15 cellular contexts compared by ENCODE assay signal in genomic region chr12:43333650-43334043, GRCh38.
DNase-seq lines count a peak whose midpoint lies in the region; ATAC-seq and TF ChIP-seq lines count a peak whose summit lies in the region.
"Had no signal": no experiment of that assay in that cellular context is flagged by ENCODE, and none has a peak within 500 bp of the region (broad histone marks: within the 10 kb centered on the region; RNA-seq: fewer than 3 reads in every experiment).

No MANE protein-coding gene starts in this region.

- H3K9me1 ChIP-seq in IMR-90 (ENCODE audit: insufficient read depth, low read length), result peaks cover 4% of the 10 kb centered on the region; the same call in 1 of the 2 replicates

- TF ChIP-seq RAD21 in IMR-90 (IDR thresholded peaks at IDR 0.05; ENCODE audit: low read length), result no peak

- H3K79me2 ChIP-seq in osteoblast (ENCODE audit: insufficient read depth, low read length), result no peaks in the 10 kb centered on the region

- no peak overlapping the region for H2AK5ac ChIP-seq in IMR-90 (ENCODE audit: low read depth, low read length)

- H3K27ac ChIP-seq in IMR-90 (ENCODE audit: insufficient read depth, low read length), result no peak overlapping the region
- H3K27ac ChIP-seq in osteoblast (ENCODE audit: low read depth, low read length), result peak overlapping the region; percentile 25
- H3K27ac ChIP-seq: 22Rv1, BLaER1 had no signal

- no peak overlapping the region; the same call in 1 of the 2 replicates for H3K9ac ChIP-seq in IMR-90 (ENCODE audit: low read depth, low read length)
- H3K9ac ChIP-seq: BLaER1 had no signal

- peak overlapping the region; percentile 79 for H2BK120ac ChIP-seq in IMR-90 (ENCODE audit: low read depth, low read length)

- peak overlapping the region; percentile 38; the same call in 1 of the 2 replicates for H3K23ac ChIP-seq in IMR-90 (ENCODE audit: low read depth, low read length)

- peak overlapping the region; percentile 66; the same call in 1 of the 2 replicates for H3K4ac ChIP-seq in IMR-90 (ENCODE audit: low read depth, low read length)

- H3K9me3 ChIP-seq in IMR-90 (ENCODE audit: control insufficient read depth, insufficient read depth, low read length) (peaks cover 3% of the 10 kb centered on the region), osteoblast (ENCODE audit: low read depth, low read length) (no peaks in the 10 kb centered on the region)
- H3K9me3 ChIP-seq: BLaER1, Caco-2 had no signal

- TF ChIP-seq POLR2A in IMR-90 (IDR thresholded peaks at IDR 0.05; ENCODE audit: low read depth, low read length), result no peak

- H3K4me3 ChIP-seq in IMR-90 (ENCODE audit: insufficient read depth, low read depth, low read length) (no peak overlapping the region), osteoblast (ENCODE audit: insufficient read depth, low read length) (no peak overlapping the region)
- H3K4me3 ChIP-seq: BLaER1 had no signal

- no peak overlapping the region for H2BK15ac ChIP-seq in IMR-90 (ENCODE audit: low read depth, low read length)

- peaks cover 7% of the 10 kb centered on the region for H3K4me1 ChIP-seq in IMR-90 (ENCODE audit: control insufficient read depth, insufficient read depth, low read length)
- H3K4me1 ChIP-seq in osteoblast (ENCODE audit: insufficient read depth, low read length), result peaks cover 76% of the 10 kb centered on the region

- H4K20me1 ChIP-seq in IMR-90 (ENCODE audit: insufficient read depth, low read length) (no peaks in the 10 kb centered on the region), osteoblast (ENCODE audit: insufficient read depth, low read length) (no peaks in the 10 kb centered on the region)
- H4K20me1 ChIP-seq: BLaER1 had no signal

- dilution Hi-C loops in IMR-90 (cut with HindIII; ENCODE audit: low sequenced_read_pairs, unreplicated experiment), result no loop called here

- H4K8ac ChIP-seq in IMR-90 (ENCODE audit: low read depth in 2 of 2, low read length in 2 of 2), result peak overlapping the region in 1 of 2 experiments; percentile 59; a peak in 1 of 4 replicates

- H2BK5ac ChIP-seq in IMR-90 (ENCODE audit: low read depth, low read length, poor library complexity, severe bottlenecking), result peak overlapping the region; percentile 93

- POLR2A ChIA-PET in IMR-90 (lab: Charles Lee; ENCODE audit: unreplicated experiment), result interaction anchor here (0.5 kb wide), 1 partner anchor 471 kb away, joined by 3 read pairs; no protein-coding TSS in a partner anchor

- in situ Hi-C loops in IMR-90 (cut with MboI; ENCODE audit: low sequenced_read_pairs), result loop anchor here (5.0 to 10.0 kb wide), 2 partner anchors 51 to 749 kb away; partner anchors contain the start of gene PRICKLE1

- peak overlapping the region; percentile 6; the same call in 1 of the 2 replicates for H4K91ac ChIP-seq in IMR-90 (ENCODE audit: insufficient read depth, low read depth, low read length)

- CTCF ChIA-PET in IMR-90 (lab: Yijun Ruan, JAX), result no interaction called here

- peak overlapping the region; percentile 84; the same call in 1 of the 2 replicates for H4K5ac ChIP-seq in IMR-90 (ENCODE audit: low read depth, low read length)

- no peaks in the 10 kb centered on the region for H3K79me1 ChIP-seq in IMR-90 (ENCODE audit: low read depth in 1 of 2, low read length in 2 of 2)

- H3K18ac ChIP-seq in IMR-90 (ENCODE audit: low read depth, low read length), result peak overlapping the region; percentile 93; the same call in 1 of the 2 replicates

- no CpG with 5 or more reads among the region's 2 CpGs for WGBS in IMR-90 (ENCODE audit: extremely low coverage in 2 of 2, insufficient read length in 1 of 2), 2 experiments

- H2BK20ac ChIP-seq in IMR-90 (ENCODE audit: low read depth, low read length), result peak overlapping the region; percentile 62; the same call in 1 of the 2 replicates

- H3K4me2 ChIP-seq in IMR-90 (ENCODE audit: low read depth, low read length) (no peak overlapping the region; the same call in 1 of the 2 replicates), osteoblast (ENCODE audit: insufficient read depth, low read length) (no peak overlapping the region)
- H3K4me2 ChIP-seq: BLaER1 had no signal

- H3K27me3 ChIP-seq in IMR-90 (ENCODE audit: control insufficient read depth, insufficient read depth, low read length) (no peaks in the 10 kb centered on the region), osteoblast (ENCODE audit: insufficient read depth, low read length) (no peaks in the 10 kb centered on the region)
- H3K27me3 ChIP-seq: BLaER1 had no signal

- H2AK9ac ChIP-seq in IMR-90 (replicated peaks; ENCODE audit: low read depth, low read length, poor library complexity), result no peak overlapping the region

- 0 out of 2 replicates have a peak overlapping the region, but pooled peaks have one; percentile 4 for H3K56ac ChIP-seq in IMR-90 (ENCODE audit: extremely low read depth, insufficient read depth, low read length)

- DNase-seq in NCI-H1417 (lab: John Stamatoyannopoulos, UW) (peak in 2 of 3 experiments; percentile 7 to 72), NCI-H1417 treated with DMSO at 0.1 percent for 48 hours (lab: John Stamatoyannopoulos, UW) (no peak), IMR-90 (no peak), osteoblast (ENCODE audit: insufficient read length, low spot score, missing footprints) (no peak), HuH-7.5 (ENCODE audit: low spot score) (no peak), GM20000 (ENCODE audit: low spot score) (no peak)
- DNase-seq in stimulated activated CD4-positive, alpha-beta T cell treated with anti-CD3 and anti-CD28 coated beads, Interleukin-1b, Interleukin-23, amount 100 ng/mL, for 48 hours, result no peak
- DNase-seq: Caco-2; CD8-positive, alpha-beta memory T cell; GF-D8 had no signal

- no peak for ATAC-seq in IMR-90 (ENCODE audit: low read depth)
- ATAC-seq in SK-N-SH treated with all-trans-retinoic acid at 6 μM for 48 hours, result peak; percentile 17; the same call in 2 of the 3 replicates
- ATAC-seq: HCT116, HepG2 had no signal

- no peak overlapping the region for H2AFZ ChIP-seq in IMR-90 (replicated peaks; ENCODE audit: low read length, poor library complexity)
- H2AFZ ChIP-seq in osteoblast (ENCODE audit: low read length), result no peak overlapping the region

- H3K36me3 ChIP-seq in IMR-90 (ENCODE audit: control insufficient read depth, insufficient read depth, low read length), result no peaks in the 10 kb centered on the region
- H3K36me3 ChIP-seq in osteoblast (ENCODE audit: insufficient read depth, low read length), result no peaks in the 10 kb centered on the region
- H3K36me3 ChIP-seq: BLaER1 had no signal

- intact Hi-C loops in IMR-90 (cut with micrococcal nuclease), result loop anchor here (10.0 kb wide), 4 partner anchors 279 to 999 kb away; no protein-coding TSS in a partner anchor

- H3K14ac ChIP-seq in IMR-90 (replicated peaks; ENCODE audit: low read depth, low read length), result peak overlapping the region; percentile 54; the same call in 1 of the 2 replicates

- BruUV-seq in IMR-90 (replicated peaks; lab: Mats Ljungman, UMichigan), result no TSS peak

- TF ChIP-seq CTCF in IMR-90 (conservative IDR thresholded peaks at IDR 0.05; ENCODE audit: low read depth, low read length) (no peak), osteoblast (IDR thresholded peaks at IDR 0.05; ENCODE audit: extremely low read depth, low read depth, low read length) (no peak), GM20000 (IDR thresholded peaks at IDR 0.05; ENCODE audit: extremely low read depth, missing control alignments) (no peak)

TF ChIP-seq in IMR-90, 13 proteins besides CTCF, POLR2A, EP300 and RAD21 (continues in another document):
- TF ChIP-seq MAZ (IDR thresholded peaks at IDR 0.05; ENCODE audit: borderline replicate concordance, low read depth, low read length), result no peak
- TF ChIP-seq MXI1 (IDR thresholded peaks at IDR 0.05; ENCODE audit: borderline replicate concordance, low read depth, low read length), result no peak
- no peak for TF ChIP-seq MAFK (IDR thresholded peaks at IDR 0.05; ENCODE audit: low read depth, low read length)
- TF ChIP-seq FOS (IDR thresholded peaks at IDR 0.05; ENCODE audit: low read depth, low read length), result no peak
- no peak for TF ChIP-seq CEBPB (IDR thresholded peaks at IDR 0.05; ENCODE audit: low read depth, low read length)
- TF ChIP-seq RFX5 (IDR thresholded peaks at IDR 0.05; ENCODE audit: low read depth, low read length), result no peak
- no peak for TF ChIP-seq NFE2L2 (IDR thresholded peaks at IDR 0.05; ENCODE audit: low read depth, low read length)
- TF ChIP-seq BHLHE40 (IDR thresholded peaks at IDR 0.05; ENCODE audit: low read depth, low read length), result no peak
- no peak for TF ChIP-seq USF2 (IDR thresholded peaks at IDR 0.05; ENCODE audit: low read depth, low read length)
- no peak for TF ChIP-seq SMC3 (IDR thresholded peaks at IDR 0.05; ENCODE audit: low read depth, low read length)
- TF ChIP-seq CHD1 (IDR thresholded peaks at IDR 0.05; ENCODE audit: low read depth, low read length), result no peak

TF ChIP-seq in SK-N-SH treated with all-trans-retinoic acid at 6 μM for 48 hours, 23 proteins besides CTCF, POLR2A, EP300 and RAD21 (continues in another document):
- TF ChIP-seq OSR1 (CRISPR knock-in tag; IDR thresholded peaks at IDR 0.05) (no peak), PATZ1 (CRISPR knock-in tag; IDR thresholded peaks at IDR 0.05; ENCODE audit: borderline replicate concordance) (no peak), ZNF70 (CRISPR knock-in tag; IDR thresholded peaks at IDR 0.05) (no peak), ZFP30 (CRISPR knock-in tag; IDR thresholded peaks at IDR 0.05) (no peak), ARNTL (CRISPR knock-in tag; IDR thresholded peaks at IDR 0.05; ENCODE audit: borderline replicate concordance, low read depth) (no peak), ZFP3 (CRISPR knock-in tag; IDR thresholded peaks at IDR 0.05) (no peak), ZNF8 (CRISPR knock-in tag; IDR thresholded peaks at IDR 0.05) (no peak)

Comparison
In these comparisons a context has a peak if more than half of its experiments do, and no peak if none do; other contexts are left out.
1. DNase-seq: peak in NCI-H1417 (2 of 3); none in NCI-H1417 treated with DMSO at 0.1 percent for 48 hours (single experiment), IMR-90 (single experiment), osteoblast (single experiment), stimulated activated CD4-positive, alpha-beta T cell treated with anti-CD3 and anti-CD28 coated beads, Interleukin-1b, Interleukin-23, amount 100 ng/mL, for 48 hours (single experiment), HuH-7.5 (single experiment) and GM20000 (single experiment).